ENCODE assay signal across 22 cellular contexts in genomic region chr18:13583567-13584245, GRCh38.
DNase-seq lines count a peak whose midpoint lies in the region; ATAC-seq and TF ChIP-seq lines count a peak whose summit lies in the region.
"Had no signal": no experiment of that assay in that cellular context is flagged by ENCODE, and none has a peak within 500 bp of the region (broad histone marks: within the 10 kb centered on the region; RNA-seq: fewer than 3 reads in every experiment).

No MANE protein-coding gene starts in this region.

- no peaks in the 10 kb centered on the region for H3K27me3 Mint-ChIP-seq in naive B cell
- H3K27me3 Mint-ChIP-seq in stimulated activated naive B cell treated with anti-CD40 and anti-IgM and Interleukin-4, amounts not matched to agents 10 μg/mL and 1 μg/mL and 100 μg/mL, for 72 hours = no peaks in the 10 kb centered on the region
- H3K27me3 Mint-ChIP-seq in naive thymus-derived CD4-positive, alpha-beta T cell = no peaks in the 10 kb centered on the region
- H3K27me3 Mint-ChIP-seq: CD4-positive, CD25-positive, alpha-beta regulatory T cell had no signal

- no peaks in the 10 kb centered on the region for H4K20me1 ChIP-seq in OCI-LY3 (ENCODE audit: insufficient read depth, low read length)

- CTCF ChIA-PET in naive thymus-derived CD4-positive, alpha-beta T cell (lab: Charles Lee) = no interaction called here

- peak; percentile 24 for ATAC-seq in Right ventricle myocardium inferior
- ATAC-seq in naive B cell (ENCODE audit: low read depth in 2 of 2) = no peak
- no peak for ATAC-seq in stimulated activated naive B cell treated with anti-CD40 and anti-IgM and Interleukin-4, amounts not matched to agents 10 μg/mL and 1 μg/mL and 100 μg/mL, for 72 hours (replicated peaks)
- ATAC-seq in GM18873 (IDR thresholded peaks at IDR 0.05; ENCODE audit: low FRiP score, unreplicated experiment) = no peak
- no peak for ATAC-seq in naive thymus-derived CD4-positive, alpha-beta T cell
- ATAC-seq in GM21723 (IDR thresholded peaks at IDR 0.05; ENCODE audit: unreplicated experiment) = no peak
- ATAC-seq: K562 had no signal

- peak overlapping the region; percentile 97 for H3K27ac ChIP-seq in OCI-LY3 (ENCODE audit: low read length)
- no peak overlapping the region for H3K27ac ChIP-seq in naive thymus-derived CD4-positive, alpha-beta T cell (ENCODE audit: low read depth, low read length)
- H3K27ac ChIP-seq: RWPE1, SK-N-MC had no signal

- H2AFZ ChIP-seq in OCI-LY3 (ENCODE audit: low read depth, low read length) = no peak overlapping the region

- no peak overlapping the region for H3K4me3 ChIP-seq in OCI-LY3 (ENCODE audit: low read length)
- H3K4me3 ChIP-seq in naive thymus-derived CD4-positive, alpha-beta T cell (ENCODE audit: low read length) = no peak overlapping the region
- H3K4me3 ChIP-seq: K562, SK-N-MC had no signal

- DNase-seq in Right ventricle myocardium inferior (ENCODE audit: missing footprints) (no peak), cardiac septum (ENCODE audit: low spot score) (no peak), naive B cell (no peak)
- DNase-seq in stimulated activated naive B cell treated with anti-CD40 and anti-IgM and Interleukin-4, amounts not matched to agents 10 μg/mL and 1 μg/mL and 100 μg/mL, for 72 hours = no peak
- no peak for DNase-seq in naive thymus-derived CD4-positive, alpha-beta T cell
- DNase-seq: 8988T; Calu3; CD4-positive, CD25-positive, alpha-beta regulatory T cell; DMS79; GOT3; HFFc6; NCI-H1048; NCI-H146; NCI-H2081 treated with DMSO at 0.1 percent for 48 hours; NCI-H2227 treated with DMSO at 0.1 percent for 48 hours; NCI-H524 treated with DMSO at 0.1 percent for 48 hours had no signal

- no peaks in the 10 kb centered on the region for H3K79me2 ChIP-seq in OCI-LY3 (ENCODE audit: low read length)

- no peaks in the 10 kb centered on the region for H3K36me3 Mint-ChIP-seq in naive B cell
- H3K36me3 Mint-ChIP-seq in stimulated activated naive B cell treated with anti-CD40 and anti-IgM and Interleukin-4, amounts not matched to agents 10 μg/mL and 1 μg/mL and 100 μg/mL, for 72 hours = peaks cover 0 to 7% of the 10 kb centered on the region in 2 donors
- peaks cover 9 to 45% (median 16%) of the 10 kb centered on the region in 5 donors for H3K36me3 Mint-ChIP-seq in naive thymus-derived CD4-positive, alpha-beta T cell

- POLR2A ChIA-PET in naive thymus-derived CD4-positive, alpha-beta T cell (lab: Charles Lee) = no interaction called here

- H3K9me3 ChIP-seq in OCI-LY3 (ENCODE audit: insufficient read depth, low read length) = no peaks in the 10 kb centered on the region
- no peaks in the 10 kb centered on the region for H3K9me3 ChIP-seq in naive thymus-derived CD4-positive, alpha-beta T cell (ENCODE audit: control insufficient read depth in 2 of 3, low read length in 3 of 3)

- H3K9me3 Mint-ChIP-seq in naive B cell = no peaks in the 10 kb centered on the region
- H3K9me3 Mint-ChIP-seq in stimulated activated naive B cell treated with anti-CD40 and anti-IgM and Interleukin-4, amounts not matched to agents 10 μg/mL and 1 μg/mL and 100 μg/mL, for 72 hours = no peaks in the 10 kb centered on the region
- H3K9me3 Mint-ChIP-seq in naive thymus-derived CD4-positive, alpha-beta T cell = no peaks in the 10 kb centered on the region
- H3K9me3 Mint-ChIP-seq: CD4-positive, CD25-positive, alpha-beta regulatory T cell; HFFc6 had no signal

- no peaks in the 10 kb centered on the region for H3K27me3 ChIP-seq in OCI-LY3 (ENCODE audit: low read depth, low read length)
- H3K27me3 ChIP-seq in naive thymus-derived CD4-positive, alpha-beta T cell (ENCODE audit: control insufficient read depth in 2 of 2, insufficient read depth in 2 of 2, low read length in 2 of 2) = no peaks in the 10 kb centered on the region

- H3K4me3 Mint-ChIP-seq in naive B cell = no peak overlapping the region
- no peak overlapping the region for H3K4me3 Mint-ChIP-seq in stimulated activated naive B cell treated with anti-CD40 and anti-IgM and Interleukin-4, amounts not matched to agents 10 μg/mL and 1 μg/mL and 100 μg/mL, for 72 hours
- no peak overlapping the region for H3K4me3 Mint-ChIP-seq in naive thymus-derived CD4-positive, alpha-beta T cell
- H3K4me3 Mint-ChIP-seq: HFFc6 had no signal

- peak overlapping the region; percentile 27 to 93 (median 78) for H3K27ac Mint-ChIP-seq in naive B cell
- peak overlapping the region; percentile 37 for H3K27ac Mint-ChIP-seq in stimulated activated naive B cell treated with anti-CD40 and anti-IgM and Interleukin-4, amounts not matched to agents 10 μg/mL and 1 μg/mL and 100 μg/mL, for 72 hours
- H3K27ac Mint-ChIP-seq in naive thymus-derived CD4-positive, alpha-beta T cell = no peak overlapping the region
- H3K27ac Mint-ChIP-seq: HFFc6 had no signal

- intact Hi-C loops in Right ventricle myocardium inferior (cut with DNase I) (no loop called here), cardiac septum (cut with DNase I) (no loop called here)
- intact Hi-C loops in naive thymus-derived CD4-positive, alpha-beta T cell (cut with micrococcal nuclease) = no loop called here

- peaks cover 87% of the 10 kb centered on the region for H3K4me1 ChIP-seq in OCI-LY3 (ENCODE audit: low read length)
- peaks cover 0 to 5% of the 10 kb centered on the region in 2 donors for H3K4me1 ChIP-seq in naive thymus-derived CD4-positive, alpha-beta T cell (ENCODE audit: control insufficient read depth in 2 of 2, insufficient read depth in 2 of 2, low read length in 2 of 2)

- H3K4me1 Mint-ChIP-seq in naive B cell = peaks cover 37 to 58% (median 58%) of the 10 kb centered on the region in 3 donors
- H3K4me1 Mint-ChIP-seq in stimulated activated naive B cell treated with anti-CD40 and anti-IgM and Interleukin-4, amounts not matched to agents 10 μg/mL and 1 μg/mL and 100 μg/mL, for 72 hours = peaks cover 45 to 78% of the 10 kb centered on the region in 2 donors
- H3K4me1 Mint-ChIP-seq in naive thymus-derived CD4-positive, alpha-beta T cell = peaks cover 28 to 63% (median 43%) of the 10 kb centered on the region in 7 donors

- H3K4me2 ChIP-seq in OCI-LY3 (ENCODE audit: low read length) = peak overlapping the region; percentile 74; the same call in 1 of the 2 replicates

- no peak for TF ChIP-seq CTCF in OCI-LY3 (IDR thresholded peaks at IDR 0.05; ENCODE audit: low read depth, low read length)

- peak overlapping the region; percentile 89; the same call in 1 of the 2 replicates for H3K9ac ChIP-seq in OCI-LY3 (ENCODE audit: low read length)

- H3K36me3 ChIP-seq in OCI-LY3 (replicated peaks; ENCODE audit: low read depth, low read length) = no peaks in the 10 kb centered on the region
- H3K36me3 ChIP-seq in naive thymus-derived CD4-positive, alpha-beta T cell (ENCODE audit: control insufficient read depth in 2 of 3, insufficient read depth in 3 of 3, low read length in 3 of 3) = peaks cover 0 to 13% (median 0%) of the 10 kb centered on the region in 3 experiments

Comparison
In these comparisons a context has a peak if more than half of its experiments do, and no peak if none do; other contexts are left out.
1. H3K27ac Mint-ChIP-seq: peak in naive B cell (6 of 6) and stimulated activated naive B cell treated with anti-CD40 and anti-IgM and Interleukin-4, amounts not matched to agents 10 μg/mL and 1 μg/mL and 100 μg/mL, for 72 hours (single experiment); none in naive thymus-derived CD4-positive, alpha-beta T cell (0 of 9).